Comparison of ENCODE assay signal across 26 cellular contexts in the genomic region with DNA sequence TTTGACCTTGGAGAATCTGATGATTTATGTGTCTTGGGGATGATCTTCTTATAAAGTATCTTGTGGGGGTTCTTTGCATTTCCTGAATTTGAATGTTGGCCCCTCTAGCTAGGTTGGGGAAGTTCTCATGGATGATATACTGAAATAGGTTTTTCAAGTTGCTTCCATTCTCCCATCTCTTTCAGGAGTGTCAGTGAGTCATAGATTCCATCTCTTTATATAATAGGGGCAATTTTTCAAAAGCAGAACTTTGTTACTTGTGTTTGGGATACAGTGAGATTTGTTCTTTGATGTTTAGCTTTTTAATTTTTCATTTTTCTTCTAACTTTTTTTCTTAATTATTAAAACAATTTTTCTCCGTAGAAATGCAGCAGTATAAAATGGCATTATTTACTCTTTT. TPM values are rescaled to one million over a fixed set of nuclear protein-coding genes. Genes with fewer than 3 reads are reported as not detected.
DNase-seq lines count a peak whose midpoint lies in the region; ATAC-seq, FAIRE-seq and TF ChIP-seq lines count a peak whose summit lies in the region.
"Had no signal": no experiment of that assay in that cellular context is flagged by ENCODE, and none has a peak within 500 bp of the region (broad histone marks: within the 10 kb centered on the region; RNA-seq: fewer than 3 reads in every experiment).

No MANE protein-coding gene starts in this region.

- no peaks in the 10 kb centered on the region for H3K27me3 Mint-ChIP-seq in activated T-cell treated with anti-CD3 and anti-CD28 coated beads, Interleukin-2, amount 50 U/mL, for 24 hours
- no peaks in the 10 kb centered on the region for H3K27me3 Mint-ChIP-seq in activated T-cell treated with anti-CD3 and anti-CD28 coated beads, Interleukin-2, amount 50 U/mL, for 72 hours (ENCODE audit: low read depth)
- no peaks in the 10 kb centered on the region for H3K27me3 Mint-ChIP-seq in stimulated activated memory B cell treated with anti-CD40 and anti-IgM and Interleukin-4, amounts not matched to agents 10 μg/mL and 1 μg/mL and 100 μg/mL, for 72 hours
- H3K27me3 Mint-ChIP-seq in endodermal cell (ENCODE audit: insufficient read depth) = no peaks in the 10 kb centered on the region
- H3K27me3 Mint-ChIP-seq: T-cell had no signal

- peak; percentile 33 for FAIRE-seq in RCC 7860 (lab: Jason Lieb, UNC)
- FAIRE-seq: GM12878, islet of Langerhans, small intestine had no signal

- peaks cover 5% of the 10 kb centered on the region for H3K9me3 Mint-ChIP-seq in activated T-cell treated with anti-CD3 and anti-CD28 coated beads, Interleukin-2, amount 50 U/mL, for 24 hours
- H3K9me3 Mint-ChIP-seq in activated T-cell treated with anti-CD3 and anti-CD28 coated beads, Interleukin-2, amount 50 U/mL, for 72 hours = peaks cover 5 to 7% of the 10 kb centered on the region in 2 donors
- H3K9me3 Mint-ChIP-seq in stimulated activated memory B cell treated with anti-CD40 and anti-IgM and Interleukin-4, amounts not matched to agents 10 μg/mL and 1 μg/mL and 100 μg/mL, for 72 hours = peaks cover 8% of the 10 kb centered on the region
- peaks cover 7% of the 10 kb centered on the region for H3K9me3 Mint-ChIP-seq in endodermal cell
- H3K9me3 Mint-ChIP-seq: natural killer cell had no signal

- H3K36me3 ChIP-seq in endodermal cell (ENCODE audit: control insufficient read depth, insufficient read depth, low read length) = peaks cover 51% of the 10 kb centered on the region
- H3K36me3 ChIP-seq: BE2C had no signal

- H3K36me3 Mint-ChIP-seq in activated T-cell treated with anti-CD3 and anti-CD28 coated beads, Interleukin-2, amount 50 U/mL, for 24 hours (ENCODE audit: low read depth) = peaks cover 78% of the 10 kb centered on the region
- peaks cover 23 to 41% of the 10 kb centered on the region in 2 donors for H3K36me3 Mint-ChIP-seq in activated T-cell treated with anti-CD3 and anti-CD28 coated beads, Interleukin-2, amount 50 U/mL, for 72 hours (ENCODE audit: insufficient read depth in 2 of 2)
- H3K36me3 Mint-ChIP-seq in stimulated activated memory B cell treated with anti-CD40 and anti-IgM and Interleukin-4, amounts not matched to agents 10 μg/mL and 1 μg/mL and 100 μg/mL, for 72 hours = peaks cover 80% of the 10 kb centered on the region
- peaks cover 72% of the 10 kb centered on the region for H3K36me3 Mint-ChIP-seq in endodermal cell (ENCODE audit: low read depth)

- no peak overlapping the region for H3K4me3 ChIP-seq in endodermal cell (ENCODE audit: low read length)
- H3K4me3 ChIP-seq: body of pancreas, GM12878, Peyer's patch, SJCRH30, vagina had no signal

- H3K9me3 ChIP-seq in endodermal cell (ENCODE audit: control insufficient read depth, low read length) = peaks cover 17% of the 10 kb centered on the region
- H3K9me3 ChIP-seq: BE2C, body of pancreas, Peyer's patch, SJCRH30, vagina had no signal

- no peak overlapping the region for H3K27ac ChIP-seq in endodermal cell (ENCODE audit: low read depth, low read length)
- H3K27ac ChIP-seq: body of pancreas, Peyer's patch, SJCRH30, vagina had no signal

- peak overlapping the region; percentile 62 for H3K27ac Mint-ChIP-seq in activated T-cell treated with anti-CD3 and anti-CD28 coated beads, Interleukin-2, amount 50 U/mL, for 24 hours
- no peak overlapping the region for H3K27ac Mint-ChIP-seq in activated T-cell treated with anti-CD3 and anti-CD28 coated beads, Interleukin-2, amount 50 U/mL, for 72 hours
- H3K27ac Mint-ChIP-seq in stimulated activated memory B cell treated with anti-CD40 and anti-IgM and Interleukin-4, amounts not matched to agents 10 μg/mL and 1 μg/mL and 100 μg/mL, for 72 hours = peak overlapping the region; percentile 53
- no peak overlapping the region for H3K27ac Mint-ChIP-seq in endodermal cell
- H3K27ac Mint-ChIP-seq: natural killer cell, T-cell had no signal

- no peak for TF ChIP-seq CTCF in endodermal cell (conservative IDR thresholded peaks at IDR 0.05)

- H3K27me3 ChIP-seq in endodermal cell (ENCODE audit: control insufficient read depth, insufficient read depth, low read length, poor library complexity, severe bottlenecking) = no peaks in the 10 kb centered on the region
- H3K27me3 ChIP-seq: BE2C, body of pancreas, Peyer's patch, SJCRH30, vagina had no signal

- H3K4me3 Mint-ChIP-seq in activated T-cell treated with anti-CD3 and anti-CD28 coated beads, Interleukin-2, amount 50 U/mL, for 24 hours = no peak overlapping the region
- H3K4me3 Mint-ChIP-seq in activated T-cell treated with anti-CD3 and anti-CD28 coated beads, Interleukin-2, amount 50 U/mL, for 72 hours = peak overlapping the region in 1 of 2 donors; percentile 12
- no peak overlapping the region for H3K4me3 Mint-ChIP-seq in stimulated activated memory B cell treated with anti-CD40 and anti-IgM and Interleukin-4, amounts not matched to agents 10 μg/mL and 1 μg/mL and 100 μg/mL, for 72 hours
- H3K4me3 Mint-ChIP-seq in endodermal cell = no peak overlapping the region
- H3K4me3 Mint-ChIP-seq: natural killer cell, T-cell had no signal

- no peak for DNase-seq in activated T-cell treated with anti-CD3 and anti-CD28 coated beads, Interleukin-2, amount 50 U/mL, for 24 hours
- no peak for DNase-seq in activated T-cell treated with anti-CD3 and anti-CD28 coated beads, Interleukin-2, amount 50 U/mL, for 72 hours
- DNase-seq in RCC 7860 (ENCODE audit: low spot score) = no peak
- DNase-seq in dermis blood vessel endothelial cell = peak; percentile 40
- DNase-seq in endodermal cell = no peak
- DNase-seq in NCI-H187 treated with DMSO at 0.1 percent for 48 hours (lab: John Stamatoyannopoulos, UW) = no peak
- DNase-seq: activated CD4-positive, alpha-beta T cell treated with anti-CD3 and anti-CD28 coated beads, Interleukin-2, amount 50 U/mL, for 1 hour; BE2C; body of pancreas; DMS79; effector CD8-positive, alpha-beta T cell; H7; left ventricle myocardium superior; natural killer cell; NCI-H1092 treated with DMSO at 0.1 percent for 48 hours; NCI-H2081 treated with DMSO at 0.1 percent for 48 hours; Peyer's patch; SJCRH30; small intestine; stimulated activated CD4-positive, alpha-beta T cell treated with anti-CD3 and anti-CD28 coated beads, Interleukin-2, amount 100 ng/mL, for 24 hours; T-cell had no signal

- no peaks in the 10 kb centered on the region for H3K4me1 ChIP-seq in endodermal cell (ENCODE audit: control insufficient read depth, insufficient read depth, low read length)
- H3K4me1 ChIP-seq: BE2C, body of pancreas, Peyer's patch, SJCRH30, vagina had no signal

- WGBS in endodermal cell (ENCODE audit: insufficient coverage in 1 of 2, insufficient read length in 1 of 2), 2 experiments = 100% methylated on average over 1 of the region's 1 CpG

- no peak for ATAC-seq in activated T-cell treated with anti-CD3 and anti-CD28 coated beads, Interleukin-2, amount 50 U/mL, for 72 hours (replicated peaks in 1 of 2)
- no peak for ATAC-seq in stimulated activated memory B cell treated with anti-CD40 and anti-IgM and Interleukin-4, amounts not matched to agents 10 μg/mL and 1 μg/mL and 100 μg/mL, for 72 hours
- ATAC-seq in HG03097 (IDR thresholded peaks at IDR 0.05; ENCODE audit: low FRiP score, unreplicated experiment) = no peak
- ATAC-seq: body of pancreas, GM12878, left ventricle myocardium superior, natural killer cell, T-cell had no signal

- peaks cover 56% of the 10 kb centered on the region for H3K4me1 Mint-ChIP-seq in activated T-cell treated with anti-CD3 and anti-CD28 coated beads, Interleukin-2, amount 50 U/mL, for 24 hours (ENCODE audit: low read depth)
- H3K4me1 Mint-ChIP-seq in activated T-cell treated with anti-CD3 and anti-CD28 coated beads, Interleukin-2, amount 50 U/mL, for 72 hours (ENCODE audit: low read depth) = peaks cover 52% of the 10 kb centered on the region
- peaks cover 46% of the 10 kb centered on the region for H3K4me1 Mint-ChIP-seq in stimulated activated memory B cell treated with anti-CD40 and anti-IgM and Interleukin-4, amounts not matched to agents 10 μg/mL and 1 μg/mL and 100 μg/mL, for 72 hours
- H3K4me1 Mint-ChIP-seq in endodermal cell = no peaks in the 10 kb centered on the region

- no peak overlapping the region for H3K9ac ChIP-seq in endodermal cell (ENCODE audit: extremely low read depth, low read length, poor library complexity, severe bottlenecking)

RNA-seq across cellular contexts. Expression of a gene that starts 19.4 kb away (rescaled TPM):
- 10 to 100 TPM; 31.2 to 36.4 TPM for total RNA-seq in activated T-cell treated with anti-CD3 and anti-CD28 coated beads, Interleukin-2, amount 50 U/mL, for 72 hours
- total RNA-seq in dermis blood vessel endothelial cell (35.1 and 51.1 TPM in 2 replicates), endodermal cell (10 to 100 TPM; 20.2 to 22.3 TPM)
- polyA plus RNA-seq in endodermal cell (2013, experiment 1 of 2) = 12.8 TPM
- polyA plus RNA-seq in endodermal cell (2013, experiment 2 of 2) = 14.4 TPM

Comparison
In these comparisons a context has a peak if more than half of its experiments do, and no peak if none do; other contexts are left out.
1. H3K27ac Mint-ChIP-seq: peak in activated T-cell treated with anti-CD3 and anti-CD28 coated beads, Interleukin-2, amount 50 U/mL, for 24 hours (single experiment) and stimulated activated memory B cell treated with anti-CD40 and anti-IgM and Interleukin-4, amounts not matched to agents 10 μg/mL and 1 μg/mL and 100 μg/mL, for 72 hours (single experiment); none in activated T-cell treated with anti-CD3 and anti-CD28 coated beads, Interleukin-2, amount 50 U/mL, for 72 hours (single experiment) and endodermal cell (single experiment).